ENCODE assay signal across 1 cellular context in genomic region chr17:10844667-10845387, GRCh38.
A peak's percentile ranks its signal among the peaks of the same experiment; 100 is the strongest.
TF ChIP-seq lines count a peak whose summit lies in the region.

No MANE protein-coding gene starts in this region.

TF ChIP-seq in HEK293, 187 proteins besides CTCF, POLR2A, EP300 and RAD21 (continued from another document):
- TF ChIP-seq ZBTB48 (tag by site-specific recombination; IDR thresholded peaks at IDR 0.05) (peak; percentile 58; the same call in 1 of the 2 replicates), ZIC2 (tag by site-specific recombination; IDR thresholded peaks at IDR 0.05) (peak; percentile 47; the same call in 1 of the 2 replicates), KLF1 (tag by site-specific recombination; IDR thresholded peaks at IDR 0.05) (peak; percentile 91), EGR2 (tag by site-specific recombination; IDR thresholded peaks at IDR 0.05; ENCODE audit: low read depth) (peak; percentile 84), FEZF1 (tag by site-specific recombination; IDR thresholded peaks at IDR 0.05) (no peak), ZNF184 (tag by site-specific recombination; IDR thresholded peaks at IDR 0.05) (no peak), ZFP41 (tag by site-specific recombination; IDR thresholded peaks at IDR 0.05; ENCODE audit: borderline replicate concordance) (no peak), ZBTB17 (tag by site-specific recombination; IDR thresholded peaks at IDR 0.05) (0 out of 2 replicates have a peak, but pooled peaks have one; percentile 28), GLIS1 (tag by site-specific recombination; IDR thresholded peaks at IDR 0.05) (peak; percentile 64), ZFP3 (tag by site-specific recombination; IDR thresholded peaks at IDR 0.05; ENCODE audit: low read depth) (no peak), ZFHX2 (tag by site-specific recombination; conservative IDR thresholded peaks at IDR 0.05) (peak; percentile 89), REST (tag by site-specific recombination; IDR thresholded peaks at IDR 0.05) (no peak), KLF16 (tag by site-specific recombination; IDR thresholded peaks at IDR 0.05) (0 out of 2 replicates have a peak, but pooled peaks have one; percentile 8), KLF17 (tag by site-specific recombination; IDR thresholded peaks at IDR 0.05) (peak; percentile 50; the same call in 1 of the 2 replicates), ZFP37 (tag by site-specific recombination; IDR thresholded peaks at IDR 0.05) (0 out of 2 replicates have a peak, but pooled peaks have one; percentile 39)
TF ChIP-seq in HEK293: peak in this region for 25.
